Comparison of ENCODE assay signal across 10 cellular contexts in genomic region chr9:21993007-21993406, GRCh38. TPM values are rescaled to one million over a fixed set of nuclear protein-coding genes. Genes with fewer than 3 reads are reported as not detected.
DNase-seq lines count a peak whose midpoint lies in the region; ATAC-seq, FAIRE-seq and TF ChIP-seq lines count a peak whose summit lies in the region.
"Had no signal": no experiment of that assay in that cellular context is flagged by ENCODE, and none has a peak within 500 bp of the region (broad histone marks: within the 10 kb centered on the region; RNA-seq: fewer than 3 reads in every experiment).

No MANE protein-coding gene starts in this region.

- ATAC-seq in HG03442 (IDR thresholded peaks at IDR 0.05; ENCODE audit: unreplicated experiment) (no peak), omental fat pad (ENCODE audit: low FRiP score) (no peak), GM21619 (IDR thresholded peaks at IDR 0.05; ENCODE audit: unreplicated experiment) (no peak)

- H3K79me2 ChIP-seq in SU-DHL-6 (ENCODE audit: insufficient read depth, low read length) = peaks cover 66% of the 10 kb centered on the region

- WGBS in small intestine, 3 donors = 87 to 93% (median 92%) methylated on average over 4 of the region's 4 CpGs

- H3K36me3 ChIP-seq in SU-DHL-6 (ENCODE audit: low read length) (peaks cover 24% of the 10 kb centered on the region), small intestine (ENCODE audit: control insufficient read depth in 2 of 2, insufficient read depth in 2 of 2, low read length in 2 of 2) (no peaks in the 10 kb centered on the region)
- H3K36me3 ChIP-seq: tibial nerve had no signal

- no peaks in the 10 kb centered on the region for H3K9me3 ChIP-seq in SU-DHL-6 (ENCODE audit: insufficient read depth, low read length)
- H3K9me3 ChIP-seq in small intestine (ENCODE audit: control insufficient read depth, low read depth) = no peaks in the 10 kb centered on the region
- H3K9me3 ChIP-seq: tibial nerve had no signal

- H3K9ac ChIP-seq in SU-DHL-6 (ENCODE audit: low read length) = peak overlapping the region; percentile 88

- H3K27me3 ChIP-seq in SU-DHL-6 (ENCODE audit: low read length) (no peaks in the 10 kb centered on the region), small intestine (ENCODE audit: control insufficient read depth in 2 of 2, insufficient read depth in 2 of 2, low read length in 2 of 2) (peaks cover 5 to 10% of the 10 kb centered on the region in 2 donors)

- H3K4me1 ChIP-seq in small intestine (ENCODE audit: control insufficient read depth in 2 of 2, insufficient read depth in 1 of 2, low read depth in 1 of 2, low read length in 1 of 2) = no peaks in the 10 kb centered on the region

- H3K27ac ChIP-seq in SU-DHL-6 (ENCODE audit: low read depth, low read length) (peak overlapping the region; percentile 91), small intestine (ENCODE audit: low read depth in 1 of 2, low read length in 1 of 2) (no peak overlapping the region)

- H3K4me2 ChIP-seq in SU-DHL-6 (ENCODE audit: low read depth, low read length, poor library complexity, severe bottlenecking) = peak overlapping the region; percentile 93

- no peaks in the 10 kb centered on the region for H3K9me2 ChIP-seq in SU-DHL-6 (replicated peaks; ENCODE audit: insufficient read depth, low read length)

- no peak for FAIRE-seq in small intestine (lab: Jason Lieb, UNC)

- H3K4me3 ChIP-seq in AG10803 (ENCODE audit: low read length) = peak overlapping the region; percentile 91
- peak overlapping the region; percentile 94 for H3K4me3 ChIP-seq in GM08714 (ENCODE audit: low read length)
- H3K4me3 ChIP-seq in SU-DHL-6 (ENCODE audit: insufficient read depth, low read length, poor library complexity, severe bottlenecking) = peak overlapping the region; percentile 87
- H3K4me3 ChIP-seq in fibroblast of mammary gland (ENCODE audit: control insufficient read depth, low read depth, low read length) = peak overlapping the region; percentile 98
- no peak overlapping the region for H3K4me3 ChIP-seq in small intestine (ENCODE audit: low read depth in 1 of 2, low read length in 2 of 2)

- TF ChIP-seq CTCF in AG10803 (conservative IDR thresholded peaks at IDR 0.05; ENCODE audit: low read length) (no peak), SU-DHL-6 (IDR thresholded peaks at IDR 0.05; ENCODE audit: insufficient read depth, low read length, poor library complexity, severe bottlenecking) (no peak), fibroblast of mammary gland (conservative IDR thresholded peaks at IDR 0.05; ENCODE audit: control insufficient read depth, insufficient read depth, low read depth, low read length) (no peak), omental fat pad (IDR thresholded peaks at IDR 0.05) (no peak)

- no peak for DNase-seq in AG10803 (ENCODE audit: low read depth)
- DNase-seq in fibroblast of mammary gland (ENCODE audit: low read depth) = no peak
- no peak for DNase-seq in small intestine
- no peak for DNase-seq in omental fat pad (ENCODE audit: low spot score)
- DNase-seq: activated CD8-positive, alpha-beta memory T cell treated with anti-CD3 and anti-CD28 coated beads for 24 hours had no signal

- H3F3A ChIP-seq in SU-DHL-6 (ENCODE audit: insufficient read depth) = peaks cover 8% of the 10 kb centered on the region

- H2AFZ ChIP-seq in SU-DHL-6 (ENCODE audit: low read depth, low read length, severe bottlenecking) = peak overlapping the region; percentile 93

- peaks cover 7% of the 10 kb centered on the region; the same call in 1 of the 2 replicates for H4K20me1 ChIP-seq in SU-DHL-6 (ENCODE audit: low read depth, low read length)

RNA-seq across cellular contexts. Expression of gene CDKN2A, which starts 1.2 kb away (rescaled TPM):
- polyA plus RNA-seq in small intestine = 1 to 10 TPM in 1 of 3 donors, under 1 TPM in 1, not detected in 1; 0.30 to 2.7 TPM
- 1 to 10 TPM in 2 of 4 donors, under 1 TPM in 2; 0.72 to 3.0 (median 1.8) TPM for total RNA-seq in omental fat pad

RNA-seq across cellular contexts. Expression of gene CDKN2B-AS1, which starts 1.6 kb away (rescaled TPM):
- 1 to 10 TPM; 1.3 to 8.7 (median 8.4) TPM for polyA plus RNA-seq in small intestine
- under 1 TPM in 2 of 4 donors, not detected in 2; 0.72 to 0.93 TPM for total RNA-seq in omental fat pad

RNA-seq across cellular contexts. Expression of gene CDKN2B, which starts 16.1 kb away (rescaled TPM):
- polyA plus RNA-seq in small intestine = 10 to 100 TPM; 12.8 to 81.4 (median 72.7) TPM
- 10 to 100 TPM; 17.0 to 84.7 (median 34.9) TPM for total RNA-seq in omental fat pad

Comparison
In these comparisons a context has a peak if more than half of its experiments do, and no peak if none do; other contexts are left out.
1. H3K4me3 ChIP-seq: peak in AG10803 (single experiment), GM08714 (single experiment), SU-DHL-6 (single experiment) and fibroblast of mammary gland (single experiment); none in small intestine (0 of 2).